Comparison of ENCODE assay signal across 1 cellular context in the genomic region with DNA sequence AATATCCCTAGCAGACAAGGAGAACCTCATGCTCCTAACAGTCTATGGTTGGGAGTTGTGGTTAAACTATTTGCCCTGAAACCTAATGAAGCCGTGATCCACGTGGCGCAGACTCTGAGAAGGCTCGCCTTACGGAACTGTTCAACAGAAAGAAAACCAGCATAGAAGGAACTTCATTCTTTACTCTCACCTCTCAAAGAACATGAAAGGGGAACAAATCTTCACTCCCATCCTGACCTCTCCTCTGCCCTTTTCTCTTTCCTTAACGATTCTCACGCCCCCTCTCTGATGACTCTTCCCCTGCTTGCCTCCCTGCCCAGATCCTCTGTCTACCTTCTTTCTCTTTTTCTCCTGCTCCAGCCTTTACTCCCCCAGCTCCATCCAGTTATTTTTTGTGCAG.
TF ChIP-seq lines count a peak whose summit lies in the region.

No MANE protein-coding gene starts in this region.

TF ChIP-seq in GM12878, 131 proteins besides CTCF, POLR2A, EP300 and RAD21:
- TF ChIP-seq RFX5 (IDR thresholded peaks at IDR 0.05; ENCODE audit: low read depth, low read length) (no peak), EED (IDR thresholded peaks at IDR 0.05; ENCODE audit: low read depth) (no peak), SRF (IDR thresholded peaks at IDR 0.05; ENCODE audit: low read depth in 2 of 2, low read length in 2 of 2) (no peak), CHD2 (IDR thresholded peaks at IDR 0.05; ENCODE audit: borderline replicate concordance, low read depth, low read length) (no peak), GABPA (IDR thresholded peaks at IDR 0.05; ENCODE audit: low read depth) (no peak), RUNX3 (IDR thresholded peaks at IDR 0.05; ENCODE audit: low read length) (peak; percentile 17; the same call in 1 of the 2 replicates)
